In the genomic region with DNA sequence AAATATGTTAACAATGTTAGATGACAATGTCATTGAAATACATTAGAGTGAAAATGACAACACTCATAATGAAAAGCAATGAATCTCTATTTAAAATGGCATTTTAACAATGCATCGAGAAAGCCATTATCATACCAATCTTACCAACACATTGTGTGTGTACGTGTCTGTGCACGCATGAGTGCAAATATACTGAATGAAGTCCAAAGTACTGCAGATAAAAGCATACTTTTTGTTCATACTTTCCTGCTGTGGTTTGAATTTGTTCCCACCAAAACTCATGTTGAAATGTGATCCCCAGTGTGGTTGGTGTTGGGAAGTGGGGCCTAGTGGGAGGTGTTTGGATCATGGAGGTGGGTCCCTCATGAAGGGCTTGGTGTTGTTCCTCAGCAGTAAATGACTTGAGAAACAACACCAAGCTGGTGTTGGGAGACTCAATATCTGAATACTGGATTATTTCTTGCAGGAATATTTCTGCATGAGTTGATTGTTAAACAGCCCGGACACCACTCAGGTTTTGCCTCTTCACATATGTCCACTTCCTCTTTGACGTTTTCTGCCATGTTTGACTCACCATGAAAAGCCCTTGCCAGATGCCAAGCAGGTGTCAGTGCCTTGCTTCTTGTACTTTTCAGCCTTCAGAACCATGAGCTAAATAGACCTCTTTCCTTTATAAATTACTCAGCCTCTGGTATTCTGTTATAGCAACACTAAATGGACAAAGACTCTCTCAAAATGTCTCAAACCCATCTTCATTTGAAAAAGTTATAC, we compare ENCODE assay signal across 8 cellular contexts. TPM values are rescaled to one million over a fixed set of nuclear protein-coding genes. Genes with fewer than 3 reads are reported as not detected.
A peak's percentile ranks its signal among the peaks of the same experiment; 100 is the strongest.
DNase-seq lines count a peak whose midpoint lies in the region; ATAC-seq and TF ChIP-seq lines count a peak whose summit lies in the region.

No MANE protein-coding gene starts in this region.

- H2AFZ ChIP-seq in SK-N-SH (ENCODE audit: low read depth), result no peak overlapping the region; the same call in 1 of the 2 replicates

- TF ChIP-seq CTCF in SK-N-SH (IDR thresholded peaks at IDR 0.05), result no peak
- no peak for TF ChIP-seq CTCF in prostate gland (IDR thresholded peaks at IDR 0.05)
- no peak for TF ChIP-seq CTCF in GM13977 (IDR thresholded peaks at IDR 0.05; ENCODE audit: extremely low read depth, insufficient read depth, missing control alignments)

- H3K9ac ChIP-seq in SK-N-SH, result no peak overlapping the region

- TF ChIP-seq EP300 in SK-N-SH (IDR thresholded peaks at IDR 0.05; ENCODE audit: borderline replicate concordance in 1 of 2, low read depth in 1 of 2, low read length in 1 of 2), result peak; percentile 10 to 76; a peak in 3 of 4 replicates

- no peak for TF ChIP-seq RAD21 in SK-N-SH (IDR thresholded peaks at IDR 0.05; ENCODE audit: low read length)

- in situ Hi-C loops in G401 (cut with HindIII; ENCODE audit: low sequenced_read_pairs) (no loop called here), GM13977 (cut with MboI; ENCODE audit: low pct_unique_long_range_greater_than_20kb, low sequenced_read_pairs, unreplicated experiment) (no loop called here)

- H3K4me2 ChIP-seq in SK-N-SH, result peak overlapping the region; percentile 0; the same call in 1 of the 2 replicates

- ATAC-seq in GM18873 (IDR thresholded peaks at IDR 0.05; ENCODE audit: low FRiP score, unreplicated experiment) (peak; percentile 33), HG03280 (IDR thresholded peaks at IDR 0.05; ENCODE audit: unreplicated experiment) (peak; percentile 32), left ventricle myocardium superior (no peak)

- peaks cover 0 to 21% of the 10 kb centered on the region in 2 experiments; a peak in 2 of 4 replicates for H3K4me1 ChIP-seq in SK-N-SH (ENCODE audit: control insufficient read depth in 1 of 2, insufficient read depth in 2 of 2, low read depth in 1 of 2, low read length in 1 of 2)
- H3K4me1 ChIP-seq in prostate gland (replicated peaks), result no peaks in the 10 kb centered on the region

- DNase-seq in SK-N-SH (no peak), prostate gland (ENCODE audit: low spot score) (peak; percentile 50), left ventricle myocardium superior (no peak), G401 (ENCODE audit: low spot score) (no peak), GM13977 (ENCODE audit: low spot score) (no peak), RKO (ENCODE audit: low spot score) (no peak)

- H3K4me3 ChIP-seq in SK-N-SH (ENCODE audit: low read depth in 2 of 2, low read length in 1 of 2) (no peak overlapping the region), prostate gland (no peak overlapping the region)

- no peaks in the 10 kb centered on the region for H4K20me1 ChIP-seq in SK-N-SH (ENCODE audit: insufficient read depth)

- H3K27me3 ChIP-seq in SK-N-SH (ENCODE audit: insufficient read depth) (no peaks in the 10 kb centered on the region), prostate gland (replicated peaks; ENCODE audit: insufficient read depth) (no peaks in the 10 kb centered on the region)

- CTCF ChIA-PET in SK-N-SH (lab: Yijun Ruan, JAX), result interaction anchor here (1.2 kb wide), 1 partner anchor 20 kb away, joined by 3 read pairs; no protein-coding TSS in a partner anchor

- H3K36me3 ChIP-seq in SK-N-SH (replicated peaks in 1 of 2; ENCODE audit: control insufficient read depth in 1 of 2, insufficient read depth in 2 of 2, low read length in 1 of 2) (no peaks in the 10 kb centered on the region), prostate gland (no peaks in the 10 kb centered on the region)

- no peaks in the 10 kb centered on the region for H3K79me2 ChIP-seq in SK-N-SH (ENCODE audit: insufficient read depth)

- no peaks in the 10 kb centered on the region for H3K9me2 ChIP-seq in SK-N-SH

- H3K9me3 ChIP-seq in SK-N-SH (no peaks in the 10 kb centered on the region), prostate gland (no peaks in the 10 kb centered on the region)

- TF ChIP-seq POLR2A in prostate gland (IDR thresholded peaks at IDR 0.05), result no peak

- peaks cover 6% of the 10 kb centered on the region for H3F3A ChIP-seq in SK-N-SH (replicated peaks; ENCODE audit: insufficient read depth)

- H3K27ac ChIP-seq in SK-N-SH (ENCODE audit: low read depth in 2 of 2, low read length in 1 of 2) (peak overlapping the region in 1 of 2 experiments; percentile 52; a peak in 2 of 4 replicates), prostate gland (no peak overlapping the region)

- POLR2A ChIA-PET in SK-N-SH (lab: Yijun Ruan, JAX), result no interaction called here

- 54% methylated on average over 5 of the region's 5 CpGs for WGBS in SK-N-SH (ENCODE audit: low lambda C conversion rate)
- 58% methylated on average over 5 of the region's 5 CpGs for WGBS in prostate gland

- intact Hi-C loops in prostate gland (cut with DNase I), result no loop called here
- intact Hi-C loops in left ventricle myocardium superior (cut with micrococcal nuclease), result no loop called here

TF ChIP-seq in SK-N-SH, 30 proteins besides CTCF, POLR2A, EP300 and RAD21 (continues in another document):
- TF ChIP-seq TAF1 (IDR thresholded peaks at IDR 0.05; ENCODE audit: borderline replicate concordance, low read depth, low read length), result no peak
- TF ChIP-seq, protein P1, sequence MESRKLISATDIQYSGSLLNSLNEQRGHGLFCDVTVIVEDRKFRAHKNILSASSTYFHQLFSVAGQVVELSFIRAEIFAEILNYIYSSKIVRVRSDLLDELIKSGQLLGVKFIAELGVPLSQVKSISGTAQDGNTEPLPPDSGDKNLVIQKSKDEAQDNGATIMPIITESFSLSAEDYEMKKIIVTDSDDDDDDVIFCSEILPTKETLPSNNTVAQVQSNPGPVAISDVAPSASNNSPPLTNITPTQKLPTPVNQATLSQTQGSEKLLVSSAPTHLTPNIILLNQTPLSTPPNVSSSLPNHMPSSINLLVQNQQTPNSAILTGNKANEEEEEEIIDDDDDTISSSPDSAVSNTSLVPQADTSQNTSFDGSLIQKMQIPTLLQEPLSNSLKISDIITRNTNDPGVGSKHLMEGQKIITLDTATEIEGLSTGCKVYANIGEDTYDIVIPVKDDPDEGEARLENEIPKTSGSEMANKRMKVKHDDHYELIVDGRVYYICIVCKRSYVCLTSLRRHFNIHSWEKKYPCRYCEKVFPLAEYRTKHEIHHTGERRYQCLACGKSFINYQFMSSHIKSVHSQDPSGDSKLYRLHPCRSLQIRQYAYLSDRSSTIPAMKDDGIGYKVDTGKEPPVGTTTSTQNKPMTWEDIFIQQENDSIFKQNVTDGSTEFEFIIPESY (IDR thresholded peaks at IDR 0.05; ENCODE audit: borderline replicate concordance, low read depth), result no peak
- TF ChIP-seq, protein P2, sequence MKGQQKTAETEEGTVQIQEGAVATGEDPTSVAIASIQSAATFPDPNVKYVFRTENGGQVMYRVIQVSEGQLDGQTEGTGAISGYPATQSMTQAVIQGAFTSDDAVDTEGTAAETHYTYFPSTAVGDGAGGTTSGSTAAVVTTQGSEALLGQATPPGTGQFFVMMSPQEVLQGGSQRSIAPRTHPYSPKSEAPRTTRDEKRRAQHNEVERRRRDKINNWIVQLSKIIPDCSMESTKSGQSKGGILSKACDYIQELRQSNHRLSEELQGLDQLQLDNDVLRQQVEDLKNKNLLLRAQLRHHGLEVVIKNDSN (IDR thresholded peaks at IDR 0.05; ENCODE audit: borderline replicate concordance, low read depth), result no peak
- TF ChIP-seq, protein P3, sequence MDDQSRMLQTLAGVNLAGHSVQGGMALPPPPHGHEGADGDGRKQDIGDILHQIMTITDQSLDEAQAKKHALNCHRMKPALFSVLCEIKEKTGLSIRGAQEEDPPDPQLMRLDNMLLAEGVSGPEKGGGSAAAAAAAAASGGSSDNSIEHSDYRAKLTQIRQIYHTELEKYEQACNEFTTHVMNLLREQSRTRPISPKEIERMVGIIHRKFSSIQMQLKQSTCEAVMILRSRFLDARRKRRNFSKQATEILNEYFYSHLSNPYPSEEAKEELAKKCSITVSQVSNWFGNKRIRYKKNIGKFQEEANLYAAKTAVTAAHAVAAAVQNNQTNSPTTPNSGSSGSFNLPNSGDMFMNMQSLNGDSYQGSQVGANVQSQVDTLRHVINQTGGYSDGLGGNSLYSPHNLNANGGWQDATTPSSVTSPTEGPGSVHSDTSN (IDR thresholded peaks at IDR 0.05), result peak; percentile 84
- no peak for TF ChIP-seq RFX5 (IDR thresholded peaks at IDR 0.05; ENCODE audit: low read length)
- TF ChIP-seq TEAD4 (IDR thresholded peaks at IDR 0.05; ENCODE audit: borderline replicate concordance, insufficient read depth), result 0 out of 2 replicates have a peak, but pooled peaks have one; percentile 44
- TF ChIP-seq EZH2phosphoT487 (IDR thresholded peaks at IDR 0.05; ENCODE audit: borderline replicate concordance, low read depth), result no peak
- no peak for TF ChIP-seq GABPA (IDR thresholded peaks at IDR 0.05; ENCODE audit: low read depth)
- TF ChIP-seq FOXJ3 (CRISPR knock-in tag; IDR thresholded peaks at IDR 0.05), result no peak
- TF ChIP-seq FOXM1 (IDR thresholded peaks at IDR 0.05; ENCODE audit: low read depth), result no peak
- TF ChIP-seq MEF2A (IDR thresholded peaks at IDR 0.05; ENCODE audit: borderline replicate concordance, low read depth), result no peak
- peak; percentile 61 for TF ChIP-seq TCF12 (IDR thresholded peaks at IDR 0.05)
- no peak for TF ChIP-seq MXI1 (IDR thresholded peaks at IDR 0.05; ENCODE audit: low read depth, low read length)
- peak; percentile 71 for TF ChIP-seq JUND (IDR thresholded peaks at IDR 0.05)
- TF ChIP-seq ELF1 (IDR thresholded peaks at IDR 0.05), result no peak
- TF ChIP-seq NRF1 (IDR thresholded peaks at IDR 0.05; ENCODE audit: low read depth, low read length), result no peak
- no peak for TF ChIP-seq CHD2 (IDR thresholded peaks at IDR 0.05; ENCODE audit: low read length, partially characterized antibody)
- TF ChIP-seq POLR2AphosphoS5 (IDR thresholded peaks at IDR 0.05; ENCODE audit: low read depth, low read length), result no peak
- TF ChIP-seq SIN3A (IDR thresholded peaks at IDR 0.05; ENCODE audit: borderline replicate concordance, low read depth, low read length), result no peak
- no peak for TF ChIP-seq YY1 (IDR thresholded peaks at IDR 0.05; ENCODE audit: low read depth)
- no peak for TF ChIP-seq RCOR1 (IDR thresholded peaks at IDR 0.05; ENCODE audit: low read length)
- no peak for TF ChIP-seq FOSL2 (IDR thresholded peaks at IDR 0.05; ENCODE audit: borderline replicate concordance, low read depth)
- TF ChIP-seq NFIC (IDR thresholded peaks at IDR 0.05; ENCODE audit: borderline replicate concordance), result peak; percentile 38; the same call in 1 of the 2 replicates
- TF ChIP-seq, protein P4, sequence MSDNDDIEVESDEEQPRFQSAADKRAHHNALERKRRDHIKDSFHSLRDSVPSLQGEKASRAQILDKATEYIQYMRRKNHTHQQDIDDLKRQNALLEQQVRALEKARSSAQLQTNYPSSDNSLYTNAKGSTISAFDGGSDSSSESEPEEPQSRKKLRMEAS (IDR thresholded peaks at IDR 0.05; ENCODE audit: low read depth), result no peak

RNA-seq across cellular contexts. Expression of a gene that starts 24.5 kb away (rescaled TPM):
- not detected in 2 replicates for polyA plus RNA-seq in SK-N-SH (2012; rRNA removed)
- not detected in 2 replicates for polyA plus RNA-seq in SK-N-SH (2012; cell fraction: cytosol; rRNA removed)
- polyA plus RNA-seq in SK-N-SH (2012; cell fraction: nucleus; rRNA removed), result not detected in 2 replicates
- total RNA-seq in prostate gland, result 1 to 10 TPM; 3.0 to 3.4 TPM
- 0.05 TPM for total RNA-seq in left ventricle myocardium superior
- total RNA-seq in G401 (2014; rRNA removed; shearing (Covaris generic)), result not detected in 2 replicates
